ENCODE assay signal across 28 cellular contexts in genomic region chr10:125283831-125284614, GRCh38.
"Had no signal": no experiment of that assay in that cellular context is flagged by ENCODE, and none has a peak within 500 bp of the region (broad histone marks: within the 10 kb centered on the region; RNA-seq: fewer than 3 reads in every experiment).

No MANE protein-coding gene starts in this region.

- H3K36me3 Mint-ChIP-seq: activated CD8-positive, alpha-beta memory T cell treated with anti-CD3 and anti-CD28 coated beads, Interleukin-2, amount 10 ng/mL, durations not matched to agents 7 days and 5 days; activated naive CD4-positive, alpha-beta T cell treated with anti-CD3 and anti-CD28 coated beads, Interleukin-2, amount 50 U/mL, for 24 hours; activated naive CD8-positive, alpha-beta T cell treated with anti-CD3 and anti-CD28 coated beads, Interleukin-2, amount 10 ng/mL, durations not matched to agents 7 days and 5 days had no signal

- H3K4me3 Mint-ChIP-seq: activated CD4-positive, alpha-beta memory T cell treated with anti-CD3 and anti-CD28 coated beads, Interleukin-2, amount 10 ng/mL, durations not matched to agents 7 days and 5 days; activated CD8-positive, alpha-beta memory T cell treated with anti-CD3 and anti-CD28 coated beads, Interleukin-2, amount 10 ng/mL, durations not matched to agents 7 days and 5 days; activated naive CD4-positive, alpha-beta T cell treated with anti-CD3 and anti-CD28 coated beads, Interleukin-2, amount 50 U/mL, for 24 hours; activated naive CD8-positive, alpha-beta T cell treated with anti-CD3 and anti-CD28 coated beads, Interleukin-2, amount 10 ng/mL, durations not matched to agents 7 days and 5 days; activated T-helper 17 cell treated with anti-CD3 and anti-CD28 coated beads, Interleukin-2, amount 50 U/mL, for 72 hours; central memory CD8-positive, alpha-beta T cell had no signal

- H3K4me1 ChIP-seq: ascending aorta, body of pancreas, SJCRH30 had no signal

- H3K4me2 ChIP-seq: KMS-11 had no signal

- DNase-seq: activated CD4-positive, alpha-beta memory T cell treated with anti-CD3 and anti-CD28 coated beads, Interleukin-2, amount 10 ng/mL, durations not matched to agents 7 days and 5 days; activated CD4-positive, alpha-beta T cell treated with anti-CD3 and anti-CD28 coated beads for 1 hour; activated CD4-positive, alpha-beta T cell treated with anti-CD3 and anti-CD28 coated beads for 48 hours; activated CD4-positive, CD25-positive, alpha-beta regulatory T cell; activated CD8-positive, alpha-beta memory T cell treated with anti-CD3 and anti-CD28 coated beads for 24 hours; activated CD8-positive, alpha-beta memory T cell treated with anti-CD3 and anti-CD28 coated beads, Interleukin-2, amount 10 ng/mL, durations not matched to agents 7 days and 5 days; activated CD8-positive, alpha-beta memory T cell treated with anti-CD3 and anti-CD28 coated beads, Interleukin-2, amount 50 U/mL, for 48 hours; activated effector memory CD4-positive, alpha-beta T cell treated with anti-CD3 and anti-CD28 coated beads, Interleukin-2, amount 50 U/mL, for 16 hours; activated naive CD4-positive, alpha-beta T cell; activated naive CD8-positive, alpha-beta T cell treated with anti-CD3 and anti-CD28 coated beads, Interleukin-2, amount 10 ng/mL, durations not matched to agents 7 days and 5 days; activated T-cell treated with anti-CD3 and anti-CD28 coated beads, Interleukin-2, amount 50 U/mL, for 48 hours; body of pancreas; MM.1S; NCI-H1092; NCI-H1436 treated with DMSO at 0.1 percent for 48 hours; NCI-H1694 treated with DMSO at 0.1 percent for 48 hours; NCI-H2029; NK-92 treated with Interleukin-12 subunit alpha and Interleukin-12 subunit beta, amount 100 ng/mL, for 24 hours; SHP77; T1000 had no signal

- H3K36me3 ChIP-seq: ascending aorta, SJCRH30, WERI-Rb-1 had no signal

- H3K27ac ChIP-seq: ascending aorta, body of pancreas, KMS-11, SJCRH30, SK-N-MC, WERI-Rb-1 had no signal

- H3K9me3 ChIP-seq: ascending aorta, body of pancreas, SJCRH30 had no signal

- H3K27ac Mint-ChIP-seq: activated CD4-positive, alpha-beta memory T cell treated with anti-CD3 and anti-CD28 coated beads, Interleukin-2, amount 10 ng/mL, durations not matched to agents 7 days and 5 days; activated CD8-positive, alpha-beta memory T cell treated with anti-CD3 and anti-CD28 coated beads, Interleukin-2, amount 10 ng/mL, durations not matched to agents 7 days and 5 days; activated naive CD8-positive, alpha-beta T cell treated with anti-CD3 and anti-CD28 coated beads, Interleukin-2, amount 10 ng/mL, durations not matched to agents 7 days and 5 days; activated T-helper 17 cell treated with anti-CD3 and anti-CD28 coated beads, Interleukin-2, amount 50 U/mL, for 72 hours had no signal

- H3K27me3 ChIP-seq: ascending aorta, body of pancreas, SJCRH30 had no signal

- H3K4me3 ChIP-seq: ascending aorta, body of pancreas, SJCRH30, SK-N-MC had no signal

- H3K27me3 Mint-ChIP-seq: activated CD4-positive, alpha-beta memory T cell treated with anti-CD3 and anti-CD28 coated beads, Interleukin-2, amount 10 ng/mL, durations not matched to agents 7 days and 5 days; activated CD8-positive, alpha-beta memory T cell treated with anti-CD3 and anti-CD28 coated beads, Interleukin-2, amount 10 ng/mL, durations not matched to agents 7 days and 5 days had no signal

- H3K9ac ChIP-seq: KMS-11 had no signal

- H3K4me1 Mint-ChIP-seq: activated CD4-positive, alpha-beta memory T cell treated with anti-CD3 and anti-CD28 coated beads, Interleukin-2, amount 10 ng/mL, durations not matched to agents 7 days and 5 days; activated CD8-positive, alpha-beta memory T cell treated with anti-CD3 and anti-CD28 coated beads, Interleukin-2, amount 10 ng/mL, durations not matched to agents 7 days and 5 days; activated naive CD4-positive, alpha-beta T cell treated with anti-CD3 and anti-CD28 coated beads, Interleukin-2, amount 50 U/mL, for 24 hours; activated naive CD8-positive, alpha-beta T cell treated with anti-CD3 and anti-CD28 coated beads, Interleukin-2, amount 10 ng/mL, durations not matched to agents 7 days and 5 days; activated T-helper 17 cell treated with anti-CD3 and anti-CD28 coated beads, Interleukin-2, amount 50 U/mL, for 72 hours; central memory CD8-positive, alpha-beta T cell had no signal
